In genomic region chr17:70608957-70609356, GRCh38 we compare ENCODE assay signal across 27 cellular contexts.
"Had no signal": no experiment of that assay in that cellular context is flagged by ENCODE, and none has a peak within 500 bp of the region (broad histone marks: within the 10 kb centered on the region; RNA-seq: fewer than 3 reads in every experiment).

No MANE protein-coding gene starts in this region.

- DNase-seq: cerebellar nuclear complex; effector CD8-positive, alpha-beta T cell; endodermal cell; foreskin fibroblast; glutamatergic neuron; heart right ventricle; immature natural killer cell; islet precursor cell; kidney glomerular epithelial cell; left ventricle myocardium superior; lower lobe of right lung; natural killer cell; pancreas; stimulated activated CD4-positive, alpha-beta T cell treated with anti-CD3 and anti-CD28 coated beads, Interleukin-12 subunit alpha, Interleukin-12 subunit beta, amount 100 ng/mL, for 4 hours; stimulated activated CD4-positive, alpha-beta T cell treated with anti-CD3 and anti-CD28 coated beads, Interleukin-1b, Interleukin-23, amount 100 ng/mL, for 48 hours; stimulated activated CD4-positive, alpha-beta T cell treated with anti-CD3 and anti-CD28 coated beads, Interleukin-4, amount 100 ng/mL, for 1 hour; stimulated activated CD8-positive, alpha-beta memory T cell treated with anti-CD3 and anti-CD28 coated beads, Interleukin-4, amount 100 ng/mL, for 48 hours; stimulated activated naive CD4-positive, alpha-beta T cell; stimulated activated naive CD8-positive, alpha-beta T cell treated with anti-CD3 and anti-CD28 coated beads, Interleukin-15, amount 100 ng/mL, for 72 hours; upper lobe of left lung had no signal

- H3K36me3 ChIP-seq: gastroesophageal sphincter, heart right ventricle, lower lobe of right lung, pancreas, right atrium auricular region, thoracic aorta, tibial nerve, upper lobe of left lung had no signal

- H3K27me3 ChIP-seq: gastroesophageal sphincter, heart right ventricle, right atrium auricular region, tibial nerve, upper lobe of left lung had no signal

- H3K4me1 ChIP-seq: gastroesophageal sphincter, heart right ventricle, lower lobe of right lung, pancreas, right atrium auricular region, tibial nerve, upper lobe of left lung had no signal

- H3K27ac ChIP-seq: epithelial cell of prostate, gastroesophageal sphincter, heart right ventricle, lower lobe of right lung, pancreas, right atrium auricular region, thoracic aorta, tibial nerve, upper lobe of left lung had no signal

- H3K4me3 ChIP-seq: gastroesophageal sphincter, heart right ventricle, lower lobe of right lung, pancreas, right atrium auricular region, smooth muscle cell, thoracic aorta, tibial nerve, upper lobe of left lung had no signal

- H3K9me3 ChIP-seq: gastroesophageal sphincter, heart right ventricle, lower lobe of right lung, pancreas, right atrium auricular region, thoracic aorta, tibial nerve, upper lobe of left lung had no signal

- ATAC-seq: gastroesophageal sphincter; heart right ventricle; left ventricle myocardium superior; lower lobe of right lung; natural killer cell; pancreas; sciatic nerve; stimulated activated naive CD8-positive, alpha-beta T cell treated with anti-CD3 and anti-CD28 coated beads, Interleukin-15, amount 100 ng/mL, for 72 hours had no signal
